Comparison of ENCODE assay signal across 21 cellular contexts in genomic region chr2:10759151-10759714, GRCh38. TPM values are rescaled to one million over a fixed set of nuclear protein-coding genes. Genes with fewer than 3 reads are reported as not detected.
DNase-seq lines count a peak whose midpoint lies in the region; ATAC-seq, FAIRE-seq and TF ChIP-seq lines count a peak whose summit lies in the region.
"Had no signal": no experiment of that assay in that cellular context is flagged by ENCODE, and none has a peak within 500 bp of the region (broad histone marks: within the 10 kb centered on the region; RNA-seq: fewer than 3 reads in every experiment).

No MANE protein-coding gene starts in this region.

- H2AFZ ChIP-seq in HepG2 (ENCODE audit: low read length) = no peak overlapping the region
- peak overlapping the region; percentile 34 for H2AFZ ChIP-seq in parathyroid adenoma
- no peak overlapping the region for H2AFZ ChIP-seq in MM.1S (ENCODE audit: low read length)

- peak; percentile 37 for FAIRE-seq in HepG2 (lab: Jason Lieb, UNC)
- FAIRE-seq: A549, GM12878, H54, K562 had no signal

- H3K79me2 ChIP-seq in HepG2 (ENCODE audit: insufficient read depth, low read length) (no peaks in the 10 kb centered on the region), parathyroid adenoma (no peaks in the 10 kb centered on the region), MM.1S (ENCODE audit: low read length) (no peaks in the 10 kb centered on the region)

- H3K4me2 ChIP-seq in HepG2 (ENCODE audit: low read depth, low read length) (peak overlapping the region; percentile 60), parathyroid adenoma (ENCODE audit: low read length) (no peak overlapping the region), MM.1S (ENCODE audit: low read depth, low read length) (no peak overlapping the region)
- H3K4me2 ChIP-seq: A549, BLaER1 had no signal

- no peak overlapping the region for H3K9ac ChIP-seq in HepG2 (ENCODE audit: insufficient read depth, low read depth, low read length)
- H3K9ac ChIP-seq in parathyroid adenoma = no peak overlapping the region
- no peak overlapping the region for H3K9ac ChIP-seq in MM.1S (ENCODE audit: low read length)
- H3K9ac ChIP-seq: BLaER1 had no signal

- no peak for TF ChIP-seq EP300 in HepG2 (IDR thresholded peaks at IDR 0.05; ENCODE audit: low read depth in 2 of 2, low read length in 2 of 2)
- TF ChIP-seq EP300 in HepG2 (CRISPR knock-in tag; IDR thresholded peaks at IDR 0.05; ENCODE audit: borderline replicate concordance) = no peak

- H3K27me3 ChIP-seq in HepG2 (ENCODE audit: control insufficient read depth in 1 of 2, insufficient read depth in 2 of 2, low read length in 2 of 2) (peaks cover 5 to 53% of the 10 kb centered on the region in 2 experiments; a peak in 4 of 5 replicates), parathyroid adenoma (ENCODE audit: control insufficient read depth, insufficient read depth, low read length) (no peaks in the 10 kb centered on the region), MM.1S (replicated peaks; ENCODE audit: insufficient read depth, low read length) (no peaks in the 10 kb centered on the region)
- H3K27me3 ChIP-seq: BLaER1 had no signal

- H3K36me3 ChIP-seq in HepG2 (replicated peaks in 1 of 2; ENCODE audit: control insufficient read depth in 1 of 2, insufficient read depth in 2 of 2, low read length in 2 of 2) (no peaks in the 10 kb centered on the region), parathyroid adenoma (ENCODE audit: control insufficient read depth, insufficient read depth, low read length) (no peaks in the 10 kb centered on the region), MM.1S (replicated peaks; ENCODE audit: insufficient read depth, low read length) (no peaks in the 10 kb centered on the region)
- H3K36me3 ChIP-seq: BLaER1 had no signal

- BruUV-seq in HepG2 (replicated peaks; lab: Mats Ljungman, UMichigan) = no TSS peak

- CTCF ChIA-PET in HepG2 (lab: Yijun Ruan, JAX; ENCODE audit: low intra/inter-chr PET ratio, low total read pairs) = no interaction called here

- in situ Hi-C loops in HepG2 (cut with HindIII; ENCODE audit: extremely low pct_ligation_motif_present, low pct_unique_long_range_greater_than_20kb) = no loop called here
- in situ Hi-C loops in ACHN (cut with HindIII; ENCODE audit: low pct_ligation_motif_present, low pct_unique_long_range_greater_than_20kb, low sequenced_read_pairs) = no loop called here

- intact Hi-C loops in left cardiac atrium (cut with DNase I) = no loop called here
- intact Hi-C loops in Right ventricle myocardium superior (cut with DNase I) = no loop called here
- intact Hi-C loops in HepG2 (cut with micrococcal nuclease; ENCODE audit: unreplicated experiment) = no loop called here

- WGBS in HepG2 (ENCODE audit: low lambda C conversion rate) = 0% methylated on average over 4 of the region's 11 CpGs

- H3K9me2 ChIP-seq in MM.1S (replicated peaks; ENCODE audit: insufficient read depth, low read length) = no peaks in the 10 kb centered on the region

- H3K4me3 ChIP-seq in HepG2 (replicated peaks in 1 of 3; ENCODE audit: insufficient read depth in 1 of 3, low read depth in 2 of 3, low read length in 3 of 3) (peak overlapping the region in 1 of 3 experiments; percentile 38; a peak in 1 of 6 replicates), parathyroid adenoma (ENCODE audit: low read depth, low read length) (no peak overlapping the region), MM.1S (ENCODE audit: low read length) (no peak overlapping the region)
- H3K4me3 ChIP-seq: A549, BLaER1, GM12878, K562 had no signal

- no peak for ATAC-seq in left cardiac atrium
- no peak for ATAC-seq in Right ventricle myocardium superior (ENCODE audit: poor library complexity)
- peak; percentile 30 for ATAC-seq in HepG2
- no peak for ATAC-seq in HG03280 (IDR thresholded peaks at IDR 0.05; ENCODE audit: unreplicated experiment)
- ATAC-seq: A549, GM12878, K562, PC-3 had no signal

- no peak for TF ChIP-seq POLR2A in HepG2 (IDR thresholded peaks at IDR 0.05; ENCODE audit: insufficient read depth in 1 of 2, low read depth in 2 of 2, low read length in 2 of 2)

- no peak for TF ChIP-seq RAD21 in HepG2 (CRISPR knock-in tag; IDR thresholded peaks at IDR 0.05)

- H4K20me1 ChIP-seq in HepG2 (ENCODE audit: insufficient read depth, low read length) = no peaks in the 10 kb centered on the region
- no peaks in the 10 kb centered on the region for H4K20me1 ChIP-seq in MM.1S (ENCODE audit: insufficient read depth, low read length)
- H4K20me1 ChIP-seq: BLaER1 had no signal

- H3K4me1 ChIP-seq in HepG2 (ENCODE audit: insufficient read depth, low read length) (peaks cover 54% of the 10 kb centered on the region), parathyroid adenoma (peaks cover 6% of the 10 kb centered on the region), MM.1S (ENCODE audit: low read length) (no peaks in the 10 kb centered on the region)
- H3K4me1 ChIP-seq: A549 had no signal

- H3K9me3 ChIP-seq in HepG2 (ENCODE audit: low read length) (no peaks in the 10 kb centered on the region), parathyroid adenoma (ENCODE audit: control insufficient read depth, low read length) (no peaks in the 10 kb centered on the region), MM.1S (replicated peaks; ENCODE audit: insufficient read depth, low read length) (no peaks in the 10 kb centered on the region)
- H3K9me3 ChIP-seq: A549, BLaER1 had no signal

- no peak for TF ChIP-seq CTCF in HepG2 (CRISPR knock-in tag; IDR thresholded peaks at IDR 0.05)
- TF ChIP-seq CTCF in parathyroid adenoma (IDR thresholded peaks at IDR 0.05) = no peak
- TF ChIP-seq CTCF in MM.1S (IDR thresholded peaks at IDR 0.05; ENCODE audit: low read length) = no peak

- POLR2A ChIA-PET in HepG2 (lab: Yijun Ruan, JAX) = no interaction called here

- no peaks in the 10 kb centered on the region for H3F3A ChIP-seq in MM.1S (ENCODE audit: insufficient read depth, low read length)

- DNase-seq in left cardiac atrium = peak; percentile 8
- no peak for DNase-seq in Right ventricle myocardium superior
- no peak for DNase-seq in HepG2 (ENCODE audit: low spot score)
- DNase-seq in ACHN = no peak
- DNase-seq in MM.1S = no peak
- DNase-seq in 8988T = no peak
- DNase-seq: CD4-positive, alpha-beta memory T cell; NCI-H1105 treated with DMSO at 0.1 percent for 48 hours; NCI-H1694; NCI-H226; NCI-H524; PC-3; RPMI8226; SIG-M5 had no signal

- no peak overlapping the region for H3K27ac ChIP-seq in HepG2 (ENCODE audit: extremely low read length, insufficient read depth, low read length)
- H3K27ac ChIP-seq in parathyroid adenoma = no peak overlapping the region
- H3K27ac ChIP-seq in MM.1S (ENCODE audit: low read length) = no peak overlapping the region
- H3K27ac ChIP-seq: A549, BLaER1 had no signal

RNA-seq across cellular contexts. Expression of gene ATP6V1C2, which starts 37.8 kb away (rescaled TPM):
- total RNA-seq in left cardiac atrium = under 1 TPM; 0.18 to 0.47 TPM
- 1.6 TPM for total RNA-seq in Right ventricle myocardium superior
- total RNA-seq in HepG2 (2016; rRNA removed; fragmentation: Illumina TruSeq; extraction: Trizol) = 0.04 TPM in 1 of 2 replicates, not detected in the other
- not detected in 2 replicates for total RNA-seq in HepG2 (2016; cell fraction: cytosol; rRNA removed; fragmentation: Illumina TruSeq; extraction: Trizol; ENCODE audit: low read depth)
- total RNA-seq in HepG2 (2016; cell fraction: insoluble cytoplasmic fraction; rRNA removed; fragmentation: Illumina TruSeq; extraction: Trizol) = 0.04 TPM in 1 of 2 replicates, not detected in the other
- total RNA-seq in HepG2 (2016; cell fraction: membrane; rRNA removed; fragmentation: Illumina TruSeq; extraction: Trizol) = not detected in 2 replicates
- 0.09 TPM in 1 of 2 replicates, not detected in the other for total RNA-seq in HepG2 (2016; cell fraction: nucleus; rRNA removed; fragmentation: Illumina TruSeq; extraction: Trizol)
- 0.10 and 0.29 TPM in 2 replicates for polyA plus RNA-seq in HepG2 (2011; rRNA removed)
- 0.05 TPM in 2 replicates for polyA plus RNA-seq in HepG2 (2011; cell fraction: cytosol; rRNA removed)
- polyA plus RNA-seq in HepG2 (2011; cell fraction: nucleus; rRNA removed) = 0.36 and 2.7 TPM in 2 replicates
- polyA plus RNA-seq in HepG2 (2012) = 1.4 and 1.5 TPM in 2 replicates
- not detected in 2 replicates for polyA plus RNA-seq in HepG2 (2016; cell fraction: cytosol; fragmentation: Illumina TruSeq; extraction: Trizol; ENCODE audit: low read depth)
- not detected in 2 replicates for polyA plus RNA-seq in HepG2 (2016; cell fraction: insoluble cytoplasmic fraction; fragmentation: Illumina TruSeq; extraction: Trizol; ENCODE audit: low read depth)
- not detected in 2 replicates for polyA plus RNA-seq in HepG2 (2016; cell fraction: membrane; fragmentation: Illumina TruSeq; extraction: Trizol; ENCODE audit: low read depth)
- polyA plus RNA-seq in HepG2 (2016; cell fraction: nucleus; fragmentation: Illumina TruSeq; extraction: Trizol; ENCODE audit: insufficient read depth, low read depth) = not detected in 2 replicates
- polyA minus RNA-seq in HepG2 (2011; rRNA and poly(A)+ RNA removed; ENCODE audit: low replicate concordance) = 7.5 TPM in 1 of 2 replicates, not detected in the other
- 0.44 and 0.69 TPM in 2 replicates for polyA minus RNA-seq in HepG2 (2011; cell fraction: cytosol; rRNA and poly(A)+ RNA removed)
- polyA minus RNA-seq in HepG2 (2011; cell fraction: nucleus; rRNA and poly(A)+ RNA removed) = 0.12 TPM in 1 of 2 replicates, not detected in the other
- total RNA-seq: CD4-positive, alpha-beta memory T cell had no signal

RNA-seq across cellular contexts. Expression of gene PDIA6, which starts 53.4 kb away (rescaled TPM):
- 100 to 1,000 TPM; 149 to 157 TPM for total RNA-seq in left cardiac atrium
- 111 TPM for total RNA-seq in Right ventricle myocardium superior
- 318 and 642 TPM in 2 replicates for total RNA-seq in HepG2 (2016; rRNA removed; fragmentation: Illumina TruSeq; extraction: Trizol)
- total RNA-seq in HepG2 (2016; cell fraction: cytosol; rRNA removed; fragmentation: Illumina TruSeq; extraction: Trizol; ENCODE audit: low read depth) = 56.1 and 61.3 TPM in 2 replicates
- total RNA-seq in HepG2 (2016; cell fraction: insoluble cytoplasmic fraction; rRNA removed; fragmentation: Illumina TruSeq; extraction: Trizol) = 300 and 675 TPM in 2 replicates
- total RNA-seq in HepG2 (2016; cell fraction: membrane; rRNA removed; fragmentation: Illumina TruSeq; extraction: Trizol) = 124 and 135 TPM in 2 replicates
- total RNA-seq in HepG2 (2016; cell fraction: nucleus; rRNA removed; fragmentation: Illumina TruSeq; extraction: Trizol) = 502 and 568 TPM in 2 replicates
- 418 and 586 TPM in 2 replicates for polyA plus RNA-seq in HepG2 (2011; rRNA removed)
- 484 and 553 TPM in 2 replicates for polyA plus RNA-seq in HepG2 (2011; cell fraction: cytosol; rRNA removed)
- 135 and 158 TPM in 2 replicates for polyA plus RNA-seq in HepG2 (2011; cell fraction: nucleus; rRNA removed)
- 484 and 600 TPM in 2 replicates for polyA plus RNA-seq in HepG2 (2012)
- 61.3 and 65.3 TPM in 2 replicates for polyA plus RNA-seq in HepG2 (2016; cell fraction: cytosol; fragmentation: Illumina TruSeq; extraction: Trizol; ENCODE audit: low read depth)
- 289 and 301 TPM in 2 replicates for polyA plus RNA-seq in HepG2 (2016; cell fraction: insoluble cytoplasmic fraction; fragmentation: Illumina TruSeq; extraction: Trizol; ENCODE audit: low read depth)
- polyA plus RNA-seq in HepG2 (2016; cell fraction: membrane; fragmentation: Illumina TruSeq; extraction: Trizol; ENCODE audit: low read depth) = 102 and 106 TPM in 2 replicates
- polyA plus RNA-seq in HepG2 (2016; cell fraction: nucleus; fragmentation: Illumina TruSeq; extraction: Trizol; ENCODE audit: insufficient read depth, low read depth) = 690 and 757 TPM in 2 replicates
- 87.6 and 158 TPM in 2 replicates for polyA minus RNA-seq in HepG2 (2011; rRNA and poly(A)+ RNA removed; ENCODE audit: low replicate concordance)
- 230 and 245 TPM in 2 replicates for polyA minus RNA-seq in HepG2 (2011; cell fraction: cytosol; rRNA and poly(A)+ RNA removed)
- 115 and 127 TPM in 2 replicates for polyA minus RNA-seq in HepG2 (2011; cell fraction: nucleus; rRNA and poly(A)+ RNA removed)
